In the genomic region with DNA sequence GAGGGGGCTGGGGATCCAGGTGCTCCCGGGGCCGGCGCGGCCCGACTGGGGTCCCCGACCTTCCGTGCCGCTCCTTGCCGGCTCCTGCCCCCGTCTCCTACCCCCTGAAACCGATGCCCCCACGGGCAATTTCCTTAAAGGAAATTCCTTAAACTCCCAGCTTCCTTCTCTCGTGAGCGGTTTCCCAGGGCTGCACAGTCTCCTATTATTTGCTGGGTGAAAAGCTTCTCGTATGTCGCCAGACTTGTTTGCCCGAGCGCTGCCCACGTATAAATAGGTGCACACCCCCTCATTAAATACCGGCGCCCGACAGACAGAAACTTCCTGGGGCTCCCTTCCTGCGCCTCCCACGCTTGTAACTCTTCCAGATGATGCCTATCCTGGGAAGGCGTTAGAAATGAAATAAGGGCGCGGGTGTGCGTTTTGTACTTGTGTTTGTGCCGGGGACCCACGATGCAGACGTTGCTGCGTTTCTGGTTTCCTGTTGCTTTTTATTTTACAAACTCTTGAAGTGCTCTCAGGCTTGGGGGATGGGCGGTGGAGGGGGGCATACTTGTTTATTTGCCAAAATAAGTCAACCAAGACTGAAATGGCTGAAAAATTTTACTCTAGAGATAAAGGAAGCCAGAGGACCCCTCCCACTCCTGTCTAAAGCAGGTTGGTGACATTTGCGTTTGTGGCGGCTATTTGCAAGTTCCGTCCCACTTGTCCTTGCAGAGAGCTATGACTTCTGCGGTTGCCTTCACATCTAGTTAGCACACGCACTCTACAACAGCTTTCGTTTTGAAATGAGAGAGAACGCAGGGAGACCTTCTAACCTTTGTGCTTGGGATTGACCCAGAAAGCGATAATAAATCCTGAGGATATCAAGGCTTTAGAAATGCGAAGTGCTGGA, we compare ENCODE assay signal across 1 cellular context.
TF ChIP-seq lines count a peak whose summit lies in the region.

No MANE protein-coding gene starts in this region.

TF ChIP-seq in K562, 482 proteins besides CTCF, POLR2A, EP300 and RAD21 (continued from another document and continues in another):
- TF ChIP-seq, protein P1, sequence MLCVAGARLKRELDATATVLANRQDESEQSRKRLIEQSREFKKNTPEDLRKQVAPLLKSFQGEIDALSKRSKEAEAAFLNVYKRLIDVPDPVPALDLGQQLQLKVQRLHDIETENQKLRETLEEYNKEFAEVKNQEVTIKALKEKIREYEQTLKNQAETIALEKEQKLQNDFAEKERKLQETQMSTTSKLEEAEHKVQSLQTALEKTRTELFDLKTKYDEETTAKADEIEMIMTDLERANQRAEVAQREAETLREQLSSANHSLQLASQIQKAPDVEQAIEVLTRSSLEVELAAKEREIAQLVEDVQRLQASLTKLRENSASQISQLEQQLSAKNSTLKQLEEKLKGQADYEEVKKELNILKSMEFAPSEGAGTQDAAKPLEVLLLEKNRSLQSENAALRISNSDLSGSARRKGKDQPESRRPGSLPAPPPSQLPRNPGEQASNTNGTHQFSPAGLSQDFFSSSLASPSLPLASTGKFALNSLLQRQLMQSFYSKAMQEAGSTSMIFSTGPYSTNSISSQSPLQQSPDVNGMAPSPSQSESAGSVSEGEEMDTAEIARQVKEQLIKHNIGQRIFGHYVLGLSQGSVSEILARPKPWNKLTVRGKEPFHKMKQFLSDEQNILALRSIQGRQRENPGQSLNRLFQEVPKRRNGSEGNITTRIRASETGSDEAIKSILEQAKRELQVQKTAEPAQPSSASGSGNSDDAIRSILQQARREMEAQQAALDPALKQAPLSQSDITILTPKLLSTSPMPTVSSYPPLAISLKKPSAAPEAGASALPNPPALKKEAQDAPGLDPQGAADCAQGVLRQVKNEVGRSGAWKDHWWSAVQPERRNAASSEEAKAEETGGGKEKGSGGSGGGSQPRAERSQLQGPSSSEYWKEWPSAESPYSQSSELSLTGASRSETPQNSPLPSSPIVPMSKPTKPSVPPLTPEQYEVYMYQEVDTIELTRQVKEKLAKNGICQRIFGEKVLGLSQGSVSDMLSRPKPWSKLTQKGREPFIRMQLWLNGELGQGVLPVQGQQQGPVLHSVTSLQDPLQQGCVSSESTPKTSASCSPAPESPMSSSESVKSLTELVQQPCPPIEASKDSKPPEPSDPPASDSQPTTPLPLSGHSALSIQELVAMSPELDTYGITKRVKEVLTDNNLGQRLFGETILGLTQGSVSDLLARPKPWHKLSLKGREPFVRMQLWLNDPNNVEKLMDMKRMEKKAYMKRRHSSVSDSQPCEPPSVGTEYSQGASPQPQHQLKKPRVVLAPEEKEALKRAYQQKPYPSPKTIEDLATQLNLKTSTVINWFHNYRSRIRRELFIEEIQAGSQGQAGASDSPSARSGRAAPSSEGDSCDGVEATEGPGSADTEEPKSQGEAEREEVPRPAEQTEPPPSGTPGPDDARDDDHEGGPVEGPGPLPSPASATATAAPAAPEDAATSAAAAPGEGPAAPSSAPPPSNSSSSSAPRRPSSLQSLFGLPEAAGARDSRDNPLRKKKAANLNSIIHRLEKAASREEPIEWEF (CRISPR knock-in tag; IDR thresholded peaks at IDR 0.05): no peak
- TF ChIP-seq, protein P2, sequence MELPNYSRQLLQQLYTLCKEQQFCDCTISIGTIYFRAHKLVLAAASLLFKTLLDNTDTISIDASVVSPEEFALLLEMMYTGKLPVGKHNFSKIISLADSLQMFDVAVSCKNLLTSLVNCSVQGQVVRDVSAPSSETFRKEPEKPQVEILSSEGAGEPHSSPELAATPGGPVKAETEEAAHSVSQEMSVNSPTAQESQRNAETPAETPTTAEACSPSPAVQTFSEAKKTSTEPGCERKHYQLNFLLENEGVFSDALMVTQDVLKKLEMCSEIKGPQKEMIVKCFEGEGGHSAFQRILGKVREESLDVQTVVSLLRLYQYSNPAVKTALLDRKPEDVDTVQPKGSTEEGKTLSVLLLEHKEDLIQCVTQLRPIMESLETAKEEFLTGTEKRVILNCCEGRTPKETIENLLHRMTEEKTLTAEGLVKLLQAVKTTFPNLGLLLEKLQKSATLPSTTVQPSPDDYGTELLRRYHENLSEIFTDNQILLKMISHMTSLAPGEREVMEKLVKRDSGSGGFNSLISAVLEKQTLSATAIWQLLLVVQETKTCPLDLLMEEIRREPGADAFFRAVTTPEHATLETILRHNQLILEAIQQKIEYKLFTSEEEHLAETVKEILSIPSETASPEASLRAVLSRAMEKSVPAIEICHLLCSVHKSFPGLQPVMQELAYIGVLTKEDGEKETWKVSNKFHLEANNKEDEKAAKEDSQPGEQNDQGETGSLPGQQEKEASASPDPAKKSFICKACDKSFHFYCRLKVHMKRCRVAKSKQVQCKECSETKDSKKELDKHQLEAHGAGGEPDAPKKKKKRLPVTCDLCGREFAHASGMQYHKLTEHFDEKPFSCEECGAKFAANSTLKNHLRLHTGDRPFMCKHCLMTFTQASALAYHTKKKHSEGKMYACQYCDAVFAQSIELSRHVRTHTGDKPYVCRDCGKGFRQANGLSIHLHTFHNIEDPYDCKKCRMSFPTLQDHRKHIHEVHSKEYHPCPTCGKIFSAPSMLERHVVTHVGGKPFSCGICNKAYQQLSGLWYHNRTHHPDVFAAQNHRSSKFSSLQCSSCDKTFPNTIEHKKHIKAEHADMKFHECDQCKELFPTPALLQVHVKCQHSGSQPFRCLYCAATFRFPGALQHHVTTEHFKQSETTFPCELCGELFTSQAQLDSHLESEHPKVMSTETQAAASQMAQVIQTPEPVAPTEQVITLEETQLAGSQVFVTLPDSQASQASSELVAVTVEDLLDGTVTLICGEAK (IDR thresholded peaks at IDR 0.05): peak; percentile 26
- TF ChIP-seq, protein P2 (CRISPR knock-in tag; IDR thresholded peaks at IDR 0.05): no peak
- TF ChIP-seq, protein P3, sequence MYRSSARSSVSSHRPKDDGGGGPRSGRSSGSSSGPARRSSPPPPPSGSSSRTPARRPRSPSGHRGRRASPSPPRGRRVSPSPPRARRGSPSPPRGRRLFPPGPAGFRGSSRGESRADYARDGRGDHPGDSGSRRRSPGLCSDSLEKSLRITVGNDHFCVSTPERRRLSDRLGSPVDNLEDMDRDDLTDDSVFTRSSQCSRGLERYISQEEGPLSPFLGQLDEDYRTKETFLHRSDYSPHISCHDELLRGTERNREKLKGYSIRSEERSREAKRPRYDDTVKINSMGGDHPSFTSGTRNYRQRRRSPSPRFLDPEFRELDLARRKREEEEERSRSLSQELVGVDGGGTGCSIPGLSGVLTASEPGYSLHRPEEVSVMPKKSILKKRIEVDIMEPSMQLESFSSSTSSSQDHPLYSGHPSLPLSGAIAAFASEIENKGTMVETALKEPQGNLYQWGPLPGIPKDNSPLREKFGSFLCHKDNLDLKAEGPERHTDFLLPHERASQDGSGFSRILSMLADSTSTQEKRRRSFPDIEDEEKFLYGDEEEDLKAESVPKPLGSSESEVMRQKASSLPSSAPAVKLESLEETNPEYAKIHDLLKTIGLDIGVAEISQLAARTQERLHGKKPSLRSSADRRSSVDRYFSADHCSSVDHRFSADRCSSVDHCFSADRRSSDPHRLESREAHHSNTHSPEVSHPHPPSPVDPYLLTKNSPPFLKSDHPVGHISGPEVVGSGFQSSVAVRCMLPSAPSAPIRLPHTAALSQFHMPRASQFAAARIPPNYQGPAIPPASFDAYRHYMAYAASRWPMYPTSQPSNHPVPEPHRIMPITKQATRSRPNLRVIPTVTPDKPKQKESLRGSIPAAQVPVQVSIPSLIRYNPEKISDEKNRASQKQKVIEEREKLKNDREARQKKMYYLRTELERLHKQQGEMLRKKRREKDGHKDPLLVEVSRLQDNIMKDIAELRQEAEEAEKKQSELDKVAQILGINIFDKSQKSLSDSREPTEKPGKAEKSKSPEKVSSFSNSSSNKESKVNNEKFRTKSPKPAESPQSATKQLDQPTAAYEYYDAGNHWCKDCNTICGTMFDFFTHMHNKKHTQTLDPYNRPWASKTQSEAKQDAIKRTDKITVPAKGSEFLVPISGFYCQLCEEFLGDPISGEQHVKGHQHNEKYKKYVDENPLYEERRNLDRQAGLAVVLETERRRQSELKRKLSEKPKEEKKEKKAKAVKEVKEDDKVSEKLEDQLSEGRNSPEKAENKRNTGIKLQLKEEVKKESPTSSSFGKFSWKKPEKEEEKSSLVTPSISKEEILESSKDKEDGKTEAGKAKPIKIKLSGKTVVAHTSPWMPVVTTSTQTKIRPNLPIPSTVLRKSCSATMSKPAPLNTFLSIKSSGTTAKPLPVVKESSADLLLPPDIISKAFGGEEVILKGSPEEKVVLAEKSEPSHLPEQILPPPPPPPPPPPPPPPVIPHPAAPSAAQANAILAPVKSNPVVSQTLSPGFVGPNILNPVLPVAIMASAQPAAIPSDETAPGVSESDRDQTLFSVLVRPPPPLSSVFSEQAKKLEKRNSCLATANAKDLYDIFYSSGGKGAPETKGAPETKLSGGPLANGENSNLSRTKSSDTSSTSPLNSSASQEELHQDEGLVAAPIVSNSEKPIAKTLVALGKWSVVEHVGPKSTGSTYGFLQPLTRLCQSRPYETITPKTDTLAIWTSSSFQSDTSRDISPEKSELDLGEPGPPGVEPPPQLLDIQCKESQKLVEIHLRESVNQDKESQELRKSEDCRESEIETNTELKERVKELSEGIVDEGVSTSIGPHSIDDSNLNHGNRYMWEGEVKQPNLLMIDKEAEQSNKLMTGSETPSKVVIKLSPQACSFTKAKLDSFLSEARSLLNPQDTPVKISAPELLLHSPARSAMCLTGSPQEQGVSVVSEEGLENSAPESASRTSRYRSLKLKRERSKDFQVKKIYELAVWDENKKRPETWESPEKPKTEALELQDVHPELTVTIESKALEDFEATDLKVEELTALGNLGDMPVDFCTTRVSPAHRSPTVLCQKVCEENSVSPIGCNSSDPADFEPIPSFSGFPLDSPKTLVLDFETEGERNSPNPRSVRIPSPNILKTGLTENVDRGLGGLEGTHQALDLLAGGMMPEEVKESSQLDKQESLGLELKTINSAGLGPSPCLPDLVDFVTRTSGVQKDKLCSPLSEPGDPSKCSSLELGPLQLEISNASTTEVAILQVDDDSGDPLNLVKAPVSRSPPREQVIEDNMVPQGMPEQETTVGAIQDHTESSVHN (IDR thresholded peaks at IDR 0.05; ENCODE audit: borderline replicate concordance in 1 of 2, low read depth in 1 of 2): no peak
- TF ChIP-seq NCOA2 (IDR thresholded peaks at IDR 0.05; ENCODE audit: partially characterized antibody in 2 of 2) (no peak), SMARCC2 (IDR thresholded peaks at IDR 0.05; ENCODE audit: low read depth) (0 out of 2 replicates have a peak, but pooled peaks have one; percentile 21)
- TF ChIP-seq, protein P4, sequence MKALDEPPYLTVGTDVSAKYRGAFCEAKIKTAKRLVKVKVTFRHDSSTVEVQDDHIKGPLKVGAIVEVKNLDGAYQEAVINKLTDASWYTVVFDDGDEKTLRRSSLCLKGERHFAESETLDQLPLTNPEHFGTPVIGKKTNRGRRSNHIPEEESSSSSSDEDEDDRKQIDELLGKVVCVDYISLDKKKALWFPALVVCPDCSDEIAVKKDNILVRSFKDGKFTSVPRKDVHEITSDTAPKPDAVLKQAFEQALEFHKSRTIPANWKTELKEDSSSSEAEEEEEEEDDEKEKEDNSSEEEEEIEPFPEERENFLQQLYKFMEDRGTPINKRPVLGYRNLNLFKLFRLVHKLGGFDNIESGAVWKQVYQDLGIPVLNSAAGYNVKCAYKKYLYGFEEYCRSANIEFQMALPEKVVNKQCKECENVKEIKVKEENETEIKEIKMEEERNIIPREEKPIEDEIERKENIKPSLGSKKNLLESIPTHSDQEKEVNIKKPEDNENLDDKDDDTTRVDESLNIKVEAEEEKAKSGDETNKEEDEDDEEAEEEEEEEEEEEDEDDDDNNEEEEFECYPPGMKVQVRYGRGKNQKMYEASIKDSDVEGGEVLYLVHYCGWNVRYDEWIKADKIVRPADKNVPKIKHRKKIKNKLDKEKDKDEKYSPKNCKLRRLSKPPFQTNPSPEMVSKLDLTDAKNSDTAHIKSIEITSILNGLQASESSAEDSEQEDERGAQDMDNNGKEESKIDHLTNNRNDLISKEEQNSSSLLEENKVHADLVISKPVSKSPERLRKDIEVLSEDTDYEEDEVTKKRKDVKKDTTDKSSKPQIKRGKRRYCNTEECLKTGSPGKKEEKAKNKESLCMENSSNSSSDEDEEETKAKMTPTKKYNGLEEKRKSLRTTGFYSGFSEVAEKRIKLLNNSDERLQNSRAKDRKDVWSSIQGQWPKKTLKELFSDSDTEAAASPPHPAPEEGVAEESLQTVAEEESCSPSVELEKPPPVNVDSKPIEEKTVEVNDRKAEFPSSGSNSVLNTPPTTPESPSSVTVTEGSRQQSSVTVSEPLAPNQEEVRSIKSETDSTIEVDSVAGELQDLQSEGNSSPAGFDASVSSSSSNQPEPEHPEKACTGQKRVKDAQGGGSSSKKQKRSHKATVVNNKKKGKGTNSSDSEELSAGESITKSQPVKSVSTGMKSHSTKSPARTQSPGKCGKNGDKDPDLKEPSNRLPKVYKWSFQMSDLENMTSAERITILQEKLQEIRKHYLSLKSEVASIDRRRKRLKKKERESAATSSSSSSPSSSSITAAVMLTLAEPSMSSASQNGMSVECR (CRISPR knock-in tag; IDR thresholded peaks at IDR 0.05): no peak
- TF ChIP-seq, protein P5, sequence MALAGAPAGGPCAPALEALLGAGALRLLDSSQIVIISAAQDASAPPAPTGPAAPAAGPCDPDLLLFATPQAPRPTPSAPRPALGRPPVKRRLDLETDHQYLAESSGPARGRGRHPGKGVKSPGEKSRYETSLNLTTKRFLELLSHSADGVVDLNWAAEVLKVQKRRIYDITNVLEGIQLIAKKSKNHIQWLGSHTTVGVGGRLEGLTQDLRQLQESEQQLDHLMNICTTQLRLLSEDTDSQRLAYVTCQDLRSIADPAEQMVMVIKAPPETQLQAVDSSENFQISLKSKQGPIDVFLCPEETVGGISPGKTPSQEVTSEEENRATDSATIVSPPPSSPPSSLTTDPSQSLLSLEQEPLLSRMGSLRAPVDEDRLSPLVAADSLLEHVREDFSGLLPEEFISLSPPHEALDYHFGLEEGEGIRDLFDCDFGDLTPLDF (CRISPR knock-in tag; IDR thresholded peaks at IDR 0.05): no peak
